ENCODE assay signal across 33 cellular contexts in the genomic region with DNA sequence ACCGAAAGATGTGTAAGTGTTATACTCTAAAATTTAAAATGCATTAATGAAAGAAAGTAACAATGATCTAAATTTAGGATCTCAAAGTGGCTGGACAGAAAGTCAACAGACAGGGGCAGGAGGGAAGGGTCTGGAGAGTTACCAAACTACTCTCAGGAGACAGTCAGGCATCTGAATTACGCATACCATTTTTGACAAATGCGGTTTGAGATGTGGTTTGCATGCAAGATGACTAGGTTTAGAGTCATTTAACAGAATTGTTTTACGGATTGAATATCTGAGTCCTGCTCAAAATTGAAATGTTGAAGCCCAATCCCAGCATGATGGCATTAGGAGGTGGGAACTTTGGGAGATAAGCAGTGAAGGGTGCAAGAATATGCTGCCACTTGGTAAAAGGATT.
DNase-seq lines count a peak whose midpoint lies in the region; ATAC-seq, FAIRE-seq and TF ChIP-seq lines count a peak whose summit lies in the region.
"Had no signal": no experiment of that assay in that cellular context is flagged by ENCODE, and none has a peak within 500 bp of the region (broad histone marks: within the 10 kb centered on the region; RNA-seq: fewer than 3 reads in every experiment).

No MANE protein-coding gene starts in this region.

- ATAC-seq in mucosa of descending colon (no peak), HG03135 (IDR thresholded peaks at IDR 0.05; ENCODE audit: unreplicated experiment) (no peak)
- ATAC-seq in activated CD4-positive, CD25-positive, alpha-beta regulatory T cell treated with anti-CD3 and anti-CD28 coated beads, Interleukin-2, amount 50 U/mL, for 24 hours: no peak
- ATAC-seq: heart right ventricle; natural killer cell treated with Interleukin-12 subunit alpha and Interleukin-12 subunit beta and Interleukin-15 and Interleukin-18, amount 100 ng/mL, for 72 hours; psoas muscle; stimulated activated effector memory CD8-positive, alpha-beta T cell treated with anti-CD3 and anti-CD28 coated beads, Interleukin-12 subunit alpha, Interleukin-12 subunit beta, amount 100 ng/mL, for 72 hours; upper lobe of right lung had no signal

- H3K4me3 ChIP-seq in astrocyte of the spinal cord (ENCODE audit: low read depth, low read length) (no peak overlapping the region), mucosa of descending colon (no peak overlapping the region)
- H3K4me3 ChIP-seq: heart right ventricle, psoas muscle, sigmoid colon, upper lobe of right lung had no signal

- no peaks in the 10 kb centered on the region for H3K9me3 ChIP-seq in mucosa of descending colon
- H3K9me3 ChIP-seq: psoas muscle, upper lobe of right lung had no signal

- TF ChIP-seq CTCF in astrocyte of the spinal cord (IDR thresholded peaks at IDR 0.05; ENCODE audit: low read depth, low read length) (no peak), mucosa of descending colon (IDR thresholded peaks at IDR 0.05) (no peak)

- H3K4me1 ChIP-seq in mucosa of descending colon (ENCODE audit: low read depth): peaks cover 5% of the 10 kb centered on the region
- H3K4me1 ChIP-seq: heart right ventricle, psoas muscle, upper lobe of right lung had no signal

- DNase-seq in AG08395 (ENCODE audit: low spot score) (peak; percentile 9), MV-4-11 (lab: John Stamatoyannopoulos, UW) (peak; percentile 1), astrocyte of the spinal cord (ENCODE audit: low read depth, low spot score) (peak; percentile 50), kidney tubule cell (ENCODE audit: low spot score) (peak; percentile 17), mucosa of descending colon (no peak), frontal cortex (ENCODE audit: low spot score in 2 of 2) (no peak)
- DNase-seq: activated CD4-positive, alpha-beta memory T cell treated with anti-CD3 and anti-CD28 coated beads for 36 hours; activated CD4-positive, alpha-beta T cell treated with anti-CD3 and anti-CD28 coated beads for 1 hour; activated naive CD4-positive, alpha-beta T cell treated with anti-CD3 and anti-CD28 coated beads for 36 hours; Calu3; DMS79 treated with DMSO at 0.1 percent for 48 hours; effector CD8-positive, alpha-beta T cell; GF-D8; GOT3; heart right ventricle; HFFc6; kidney; NCI-H1436 treated with DMSO at 0.1 percent for 48 hours; NCI-H2081 treated with DMSO at 0.1 percent for 48 hours; NCI-H2227 treated with DMSO at 0.1 percent for 48 hours; NCI-H69; occipital lobe; psoas muscle; SHP77 treated with DMSO at 0.1 percent for 48 hours; sigmoid colon; stimulated activated CD4-positive, alpha-beta T cell treated with anti-CD3 and anti-CD28 coated beads, Interleukin-4, amount 100 ng/mL, for 1 hour; upper lobe of right lung had no signal

- in situ Hi-C loops in astrocyte of the spinal cord (cut with HindIII; ENCODE audit: low sequenced_read_pairs): no loop called here

- intact Hi-C loops in mucosa of descending colon (cut with DNase I, micrococcal nuclease): no loop called here

- no peak for FAIRE-seq in frontal cortex (lab: Jason Lieb, UNC)
- FAIRE-seq: colon, HTR-8/SVneo, kidney had no signal

- no peaks in the 10 kb centered on the region for H3K36me3 ChIP-seq in mucosa of descending colon (ENCODE audit: low read depth)
- H3K36me3 ChIP-seq: heart right ventricle, sigmoid colon, upper lobe of right lung had no signal

Comparison
In these comparisons a context has a peak if more than half of its experiments do, and no peak if none do; other contexts are left out.
1. DNase-seq: peak in AG08395 (single experiment), MV-4-11 (single experiment), astrocyte of the spinal cord (single experiment) and kidney tubule cell (single experiment); none in mucosa of descending colon (0 of 3) and frontal cortex (0 of 2).